In genomic region chr3:151171145-151171544, GRCh38 we compare ENCODE assay signal across 10 cellular contexts. TPM values are rescaled to one million over a fixed set of nuclear protein-coding genes. Genes with fewer than 3 reads are reported as not detected.
DNase-seq lines count a peak whose midpoint lies in the region; ATAC-seq, FAIRE-seq and TF ChIP-seq lines count a peak whose summit lies in the region.
"Had no signal": no experiment of that assay in that cellular context is flagged by ENCODE, and none has a peak within 500 bp of the region (broad histone marks: within the 10 kb centered on the region; RNA-seq: fewer than 3 reads in every experiment).

No MANE protein-coding gene starts in this region.

- no peak overlapping the region for H3K4ac ChIP-seq in mesenchymal stem cell (ENCODE audit: low read depth in 1 of 2, low read length in 2 of 2)

- H3K4me1 ChIP-seq in mesenchymal stem cell (ENCODE audit: control insufficient read depth, insufficient read depth, low read depth, low read length) = no peaks in the 10 kb centered on the region

- TF ChIP-seq POLR2A in H54 (IDR thresholded peaks at IDR 0.05; ENCODE audit: low read depth, low read length) = no peak

- no peak overlapping the region for H2BK15ac ChIP-seq in mesenchymal stem cell (ENCODE audit: low read depth, poor library complexity, severe bottlenecking)

- H3K4me3 ChIP-seq in mesenchymal stem cell (ENCODE audit: insufficient read depth in 1 of 2, low read depth in 1 of 2, low read length in 2 of 2) = no peak overlapping the region

- H3K9me3 Mint-ChIP-seq in WTC11 = no peaks in the 10 kb centered on the region

- H3K27ac ChIP-seq in mesenchymal stem cell (ENCODE audit: low read length, poor library complexity, severe bottlenecking) = no peak overlapping the region

- POLR2A ChIA-PET in WTC11 (lab: Charles Lee) = no interaction called here

- no peaks in the 10 kb centered on the region for H3K9me3 ChIP-seq in mesenchymal stem cell (ENCODE audit: control insufficient read depth, low read length)

- ATAC-seq in HG03108 (IDR thresholded peaks at IDR 0.05; ENCODE audit: unreplicated experiment) = peak; percentile 63
- no peak for ATAC-seq in WTC11

- H3K79me1 ChIP-seq in mesenchymal stem cell (replicated peaks; ENCODE audit: low read length, poor library complexity, severe bottlenecking) = no peaks in the 10 kb centered on the region

- H3K27me3 ChIP-seq in mesenchymal stem cell (ENCODE audit: control insufficient read depth in 1 of 2, insufficient read depth in 1 of 2, low read length in 2 of 2) = no peaks in the 10 kb centered on the region

- H2AK5ac ChIP-seq in mesenchymal stem cell (ENCODE audit: low read length, severe bottlenecking) = no peak overlapping the region

- H2BK12ac ChIP-seq in mesenchymal stem cell (ENCODE audit: low read length in 2 of 2) = no peak overlapping the region

- CTCF ChIA-PET in WTC11 (lab: Charles Lee) = interaction anchor here (0.5 kb wide), 1 partner anchor 157 kb away, joined by 3 read pairs; no protein-coding TSS in a partner anchor

- no peak overlapping the region for H3K14ac ChIP-seq in mesenchymal stem cell (ENCODE audit: low read length in 2 of 2)

- H3K27me3 Mint-ChIP-seq in WTC11 (ENCODE audit: low read depth) = no peaks in the 10 kb centered on the region

- H4K8ac ChIP-seq in mesenchymal stem cell (ENCODE audit: low read length) = peak overlapping the region; percentile 1

- no peak overlapping the region for H3K9ac ChIP-seq in mesenchymal stem cell (ENCODE audit: low read length)

- H2BK5ac ChIP-seq in mesenchymal stem cell (ENCODE audit: low read depth, low read length, poor library complexity, severe bottlenecking) = no peak overlapping the region

- H4K91ac ChIP-seq in mesenchymal stem cell (ENCODE audit: low read length) = no peak overlapping the region

- H2BK120ac ChIP-seq in mesenchymal stem cell (ENCODE audit: low read depth, low read length) = no peak overlapping the region

- peak; percentile 50 for DNase-seq in activated CD4-positive, alpha-beta T cell treated with anti-CD3 and anti-CD28 coated beads for 48 hours
- no peak for DNase-seq in activated CD4-positive, alpha-beta T cell treated with anti-CD3 and anti-CD28 coated beads, Interleukin-2, amount 50 U/mL, for 1 hour
- DNase-seq in WTC11 (ENCODE audit: low spot score) (no peak), mesenchymal stem cell (no peak), NCI-H1417 (lab: John Stamatoyannopoulos, UW) (no peak), H54 (ENCODE audit: insufficient read length, low spot score) (no peak), epidermal melanocyte (ENCODE audit: insufficient read length, low spot score) (no peak)

- H3K23ac ChIP-seq in mesenchymal stem cell (ENCODE audit: low read length in 2 of 2) = no peak overlapping the region

- no peak overlapping the region for H2AFZ ChIP-seq in mesenchymal stem cell (ENCODE audit: low read depth, low read length)

- 16% methylated on average over 2 of the region's 3 CpGs for WGBS in mesenchymal stem cell

- H3K4me3 Mint-ChIP-seq in WTC11 = no peak overlapping the region

- H3K4me1 Mint-ChIP-seq in WTC11 = peaks cover 21% of the 10 kb centered on the region

- peaks cover 3% of the 10 kb centered on the region; the same call in 1 of the 2 replicates for H3K36me3 Mint-ChIP-seq in WTC11

- H3K18ac ChIP-seq in mesenchymal stem cell (ENCODE audit: low read depth in 1 of 2, low read length in 2 of 2) = no peak overlapping the region

- H3K27ac Mint-ChIP-seq in WTC11 = 0 out of 2 replicates have a peak overlapping the region, but pooled peaks have one; percentile 9

- no peak for FAIRE-seq in H54 (lab: Jason Lieb, UNC)

- no peak for TF ChIP-seq CTCF in WTC11 (IDR thresholded peaks at IDR 0.05)

- H3K36me3 ChIP-seq in mesenchymal stem cell (ENCODE audit: control insufficient read depth in 1 of 2, insufficient read depth in 2 of 2, low read depth in 1 of 2, low read length in 2 of 2) = no peaks in the 10 kb centered on the region

- H3K4me2 ChIP-seq in mesenchymal stem cell (ENCODE audit: low read length, poor library complexity, severe bottlenecking) = no peak overlapping the region

TF ChIP-seq in WTC11, 78 proteins besides CTCF, POLR2A, EP300 and RAD21 (continues in another document):
- TF ChIP-seq E2F5 (CRISPR knock-in tag; IDR thresholded peaks at IDR 0.05) (no peak), PRRX2 (CRISPR knock-in tag; IDR thresholded peaks at IDR 0.05) (no peak), NR3C1 (CRISPR knock-in tag; conservative IDR thresholded peaks at IDR 0.05; ENCODE audit: low read depth) (no peak), NR1H2 (CRISPR knock-in tag; IDR thresholded peaks at IDR 0.05) (no peak), NR2C2 (CRISPR knock-in tag; IDR thresholded peaks at IDR 0.05) (no peak), ATF2 (CRISPR knock-in tag; IDR thresholded peaks at IDR 0.05; ENCODE audit: borderline replicate concordance, low read depth) (no peak), ZNF317 (CRISPR knock-in tag; IDR thresholded peaks at IDR 0.05; ENCODE audit: borderline replicate concordance, low read depth) (no peak), ETV6 (CRISPR knock-in tag; IDR thresholded peaks at IDR 0.05) (no peak), SP1 (CRISPR knock-in tag; conservative IDR thresholded peaks at IDR 0.05) (no peak), CBFB (CRISPR knock-in tag; IDR thresholded peaks at IDR 0.05; ENCODE audit: low read depth) (no peak), GABPB1 (CRISPR knock-in tag; IDR thresholded peaks at IDR 0.05) (no peak), MLX (CRISPR knock-in tag; IDR thresholded peaks at IDR 0.05) (no peak), IRF1 (CRISPR knock-in tag; IDR thresholded peaks at IDR 0.05) (no peak), CREB1 (CRISPR knock-in tag; IDR thresholded peaks at IDR 0.05) (no peak), TEAD1 (CRISPR knock-in tag; IDR thresholded peaks at IDR 0.05) (no peak), TEAD4 (CRISPR knock-in tag; IDR thresholded peaks at IDR 0.05) (no peak), FOXP1 (CRISPR knock-in tag; IDR thresholded peaks at IDR 0.05; ENCODE audit: borderline replicate concordance) (no peak), EMX1 (CRISPR knock-in tag; IDR thresholded peaks at IDR 0.05) (no peak)
- TF ChIP-seq, protein P1, sequence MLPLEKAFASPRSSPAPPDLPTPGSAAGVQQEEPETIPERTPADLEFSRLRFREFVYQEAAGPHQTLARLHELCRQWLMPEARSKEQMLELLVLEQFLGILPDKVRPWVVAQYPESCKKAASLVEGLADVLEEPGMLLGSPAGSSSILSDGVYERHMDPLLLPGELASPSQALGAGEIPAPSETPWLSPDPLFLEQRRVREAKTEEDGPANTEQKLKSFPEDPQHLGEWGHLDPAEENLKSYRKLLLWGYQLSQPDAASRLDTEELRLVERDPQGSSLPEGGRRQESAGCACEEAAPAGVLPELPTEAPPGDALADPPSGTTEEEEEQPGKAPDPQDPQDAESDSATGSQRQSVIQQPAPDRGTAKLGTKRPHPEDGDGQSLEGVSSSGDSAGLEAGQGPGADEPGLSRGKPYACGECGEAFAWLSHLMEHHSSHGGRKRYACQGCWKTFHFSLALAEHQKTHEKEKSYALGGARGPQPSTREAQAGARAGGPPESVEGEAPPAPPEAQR (CRISPR knock-in tag; IDR thresholded peaks at IDR 0.05) = no peak

RNA-seq across cellular contexts. Expression of gene GPR171, which starts 31.9 kb away (rescaled TPM):
- 0.17 to 0.32 TPM in 2 of 3 replicates, not detected in the other for total RNA-seq in WTC11 (2021)
- polyA plus RNA-seq in mesenchymal stem cell (2013, experiment 1 of 2) = not detected
- 0.04 TPM for polyA plus RNA-seq in mesenchymal stem cell (2013, experiment 2 of 2)
- total RNA-seq: glomerular endothelial cell had no signal
- polyA plus RNA-seq: AG04450 had no signal
